ENCODE assay signal across 1 cellular context in the genomic region with DNA sequence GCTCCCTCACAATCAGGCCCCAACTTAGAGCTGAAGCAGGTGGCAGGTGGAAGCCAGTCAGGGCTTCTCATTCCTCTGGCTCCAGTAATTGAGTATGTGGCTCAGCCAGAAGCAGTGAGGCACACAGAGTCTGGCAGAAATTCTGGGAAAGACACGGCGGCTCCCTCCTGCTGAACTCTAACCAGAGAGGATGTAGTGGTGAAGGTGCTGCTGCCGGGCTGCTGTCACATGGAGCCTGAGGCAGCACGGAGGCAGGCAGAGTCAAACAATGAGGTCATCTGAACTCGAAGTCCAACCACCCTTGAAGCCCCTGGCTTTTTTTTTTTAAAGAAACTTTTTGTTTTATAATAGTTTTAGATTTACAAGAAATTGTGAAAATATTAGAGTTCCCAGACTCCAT.
TF ChIP-seq lines count a peak whose summit lies in the region.

No MANE protein-coding gene starts in this region.

TF ChIP-seq in HepG2, 621 proteins besides CTCF, POLR2A, EP300 and RAD21 (continued from another document and continues in another):
- TF ChIP-seq, protein P1, sequence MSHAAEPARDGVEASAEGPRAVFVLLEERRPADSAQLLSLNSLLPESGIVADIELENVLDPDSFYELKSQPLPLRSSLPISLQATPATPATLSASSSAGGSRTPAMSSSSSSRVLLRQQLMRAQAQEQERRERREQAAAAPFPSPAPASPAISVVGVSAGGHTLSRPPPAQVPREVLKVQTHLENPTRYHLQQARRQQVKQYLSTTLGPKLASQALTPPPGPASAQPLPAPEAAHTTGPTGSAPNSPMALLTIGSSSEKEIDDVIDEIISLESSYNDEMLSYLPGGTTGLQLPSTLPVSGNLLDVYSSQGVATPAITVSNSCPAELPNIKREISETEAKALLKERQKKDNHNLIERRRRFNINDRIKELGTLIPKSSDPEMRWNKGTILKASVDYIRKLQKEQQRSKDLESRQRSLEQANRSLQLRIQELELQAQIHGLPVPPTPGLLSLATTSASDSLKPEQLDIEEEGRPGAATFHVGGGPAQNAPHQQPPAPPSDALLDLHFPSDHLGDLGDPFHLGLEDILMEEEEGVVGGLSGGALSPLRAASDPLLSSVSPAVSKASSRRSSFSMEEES (CRISPR knock-in tag; IDR thresholded peaks at IDR 0.05): peak; percentile 86
- TF ChIP-seq NFRKB (IDR thresholded peaks at IDR 0.05): no peak
- no peak for TF ChIP-seq TGIF2 (CRISPR knock-in tag; IDR thresholded peaks at IDR 0.05)
- no peak for TF ChIP-seq STAG1 (CRISPR knock-in tag; IDR thresholded peaks at IDR 0.05)
- no peak for TF ChIP-seq ATM (IDR thresholded peaks at IDR 0.05; ENCODE audit: borderline replicate concordance)
- TF ChIP-seq PHF5A (CRISPR knock-in tag; IDR thresholded peaks at IDR 0.05; ENCODE audit: low read depth, unreplicated experiment): no peak
- TF ChIP-seq ZNF264 (CRISPR knock-in tag; IDR thresholded peaks at IDR 0.05): no peak
- no peak for TF ChIP-seq POLR2AphosphoS5 (IDR thresholded peaks at IDR 0.05; ENCODE audit: low read depth, low read length)
- no peak for TF ChIP-seq DNMT3B (CRISPR knock-in tag; conservative IDR thresholded peaks at IDR 0.05)
- TF ChIP-seq, protein P2, sequence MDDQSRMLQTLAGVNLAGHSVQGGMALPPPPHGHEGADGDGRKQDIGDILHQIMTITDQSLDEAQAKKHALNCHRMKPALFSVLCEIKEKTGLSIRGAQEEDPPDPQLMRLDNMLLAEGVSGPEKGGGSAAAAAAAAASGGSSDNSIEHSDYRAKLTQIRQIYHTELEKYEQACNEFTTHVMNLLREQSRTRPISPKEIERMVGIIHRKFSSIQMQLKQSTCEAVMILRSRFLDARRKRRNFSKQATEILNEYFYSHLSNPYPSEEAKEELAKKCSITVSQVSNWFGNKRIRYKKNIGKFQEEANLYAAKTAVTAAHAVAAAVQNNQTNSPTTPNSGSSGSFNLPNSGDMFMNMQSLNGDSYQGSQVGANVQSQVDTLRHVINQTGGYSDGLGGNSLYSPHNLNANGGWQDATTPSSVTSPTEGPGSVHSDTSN (CRISPR knock-in tag; IDR thresholded peaks at IDR 0.05; ENCODE audit: borderline replicate concordance): no peak
- peak; percentile 74 for TF ChIP-seq ARNTL (CRISPR knock-in tag; IDR thresholded peaks at IDR 0.05)
- TF ChIP-seq MTA1 (CRISPR knock-in tag; IDR thresholded peaks at IDR 0.05; ENCODE audit: borderline replicate concordance): 0 out of 2 replicates have a peak, but pooled peaks have one; percentile 49
- TF ChIP-seq MAFF (IDR thresholded peaks at IDR 0.05; ENCODE audit: low read depth, low read length): no peak
- 0 out of 2 replicates have a peak, but pooled peaks have one; percentile 46 for TF ChIP-seq KMT2A (CRISPR knock-in tag; IDR thresholded peaks at IDR 0.05)
- TF ChIP-seq PHF8 (CRISPR knock-in tag; IDR thresholded peaks at IDR 0.05): no peak
- TF ChIP-seq SALL2 (CRISPR knock-in tag; IDR thresholded peaks at IDR 0.05): peak; percentile 18; the same call in 1 of the 2 replicates
- TF ChIP-seq GZF1 (CRISPR knock-in tag; IDR thresholded peaks at IDR 0.05): no peak
- TF ChIP-seq SOX5 (CRISPR knock-in tag; IDR thresholded peaks at IDR 0.05; ENCODE audit: borderline replicate concordance): peak; percentile 45; the same call in 1 of the 2 replicates
- peak; percentile 56; the same call in 1 of the 2 replicates for TF ChIP-seq NFKB2 (CRISPR knock-in tag; IDR thresholded peaks at IDR 0.05; ENCODE audit: borderline replicate concordance)
- no peak for TF ChIP-seq ZNF17 (CRISPR knock-in tag; IDR thresholded peaks at IDR 0.05)
- TF ChIP-seq, protein P3, sequence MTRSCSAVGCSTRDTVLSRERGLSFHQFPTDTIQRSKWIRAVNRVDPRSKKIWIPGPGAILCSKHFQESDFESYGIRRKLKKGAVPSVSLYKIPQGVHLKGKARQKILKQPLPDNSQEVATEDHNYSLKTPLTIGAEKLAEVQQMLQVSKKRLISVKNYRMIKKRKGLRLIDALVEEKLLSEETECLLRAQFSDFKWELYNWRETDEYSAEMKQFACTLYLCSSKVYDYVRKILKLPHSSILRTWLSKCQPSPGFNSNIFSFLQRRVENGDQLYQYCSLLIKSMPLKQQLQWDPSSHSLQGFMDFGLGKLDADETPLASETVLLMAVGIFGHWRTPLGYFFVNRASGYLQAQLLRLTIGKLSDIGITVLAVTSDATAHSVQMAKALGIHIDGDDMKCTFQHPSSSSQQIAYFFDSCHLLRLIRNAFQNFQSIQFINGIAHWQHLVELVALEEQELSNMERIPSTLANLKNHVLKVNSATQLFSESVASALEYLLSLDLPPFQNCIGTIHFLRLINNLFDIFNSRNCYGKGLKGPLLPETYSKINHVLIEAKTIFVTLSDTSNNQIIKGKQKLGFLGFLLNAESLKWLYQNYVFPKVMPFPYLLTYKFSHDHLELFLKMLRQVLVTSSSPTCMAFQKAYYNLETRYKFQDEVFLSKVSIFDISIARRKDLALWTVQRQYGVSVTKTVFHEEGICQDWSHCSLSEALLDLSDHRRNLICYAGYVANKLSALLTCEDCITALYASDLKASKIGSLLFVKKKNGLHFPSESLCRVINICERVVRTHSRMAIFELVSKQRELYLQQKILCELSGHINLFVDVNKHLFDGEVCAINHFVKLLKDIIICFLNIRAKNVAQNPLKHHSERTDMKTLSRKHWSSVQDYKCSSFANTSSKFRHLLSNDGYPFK (CRISPR knock-in tag; IDR thresholded peaks at IDR 0.05; ENCODE audit: borderline replicate concordance): peak; percentile 52; the same call in 1 of the 2 replicates
- TF ChIP-seq ZNF205 (CRISPR knock-in tag; IDR thresholded peaks at IDR 0.05): no peak
- TF ChIP-seq RBM22 (optimal IDR thresholded peaks at IDR 0.05; ENCODE audit: low read length): no peak
- TF ChIP-seq, protein P4, sequence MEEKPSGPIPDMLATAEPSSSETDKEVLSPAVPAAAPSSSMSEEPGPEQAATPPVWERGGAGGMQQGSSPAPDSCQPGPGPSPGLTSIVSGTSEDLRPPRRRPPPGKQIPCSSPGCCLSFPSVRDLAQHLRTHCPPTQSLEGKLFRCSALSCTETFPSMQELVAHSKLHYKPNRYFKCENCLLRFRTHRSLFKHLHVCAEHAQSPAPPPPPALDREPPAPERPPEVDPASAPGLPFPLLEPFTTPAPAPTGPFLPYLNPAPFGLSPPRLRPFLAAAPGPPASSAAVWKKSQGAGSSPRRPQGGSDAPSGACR (CRISPR knock-in tag; IDR thresholded peaks at IDR 0.05): peak; percentile 53; the same call in 1 of the 2 replicates
- TF ChIP-seq ZNF354B (CRISPR knock-in tag; IDR thresholded peaks at IDR 0.05): no peak
- peak; percentile 57; the same call in 2 of the 3 replicates for TF ChIP-seq MXI1 (IDR thresholded peaks at IDR 0.05; ENCODE audit: borderline replicate concordance, low read depth, low read length)
- TF ChIP-seq, protein P5, sequence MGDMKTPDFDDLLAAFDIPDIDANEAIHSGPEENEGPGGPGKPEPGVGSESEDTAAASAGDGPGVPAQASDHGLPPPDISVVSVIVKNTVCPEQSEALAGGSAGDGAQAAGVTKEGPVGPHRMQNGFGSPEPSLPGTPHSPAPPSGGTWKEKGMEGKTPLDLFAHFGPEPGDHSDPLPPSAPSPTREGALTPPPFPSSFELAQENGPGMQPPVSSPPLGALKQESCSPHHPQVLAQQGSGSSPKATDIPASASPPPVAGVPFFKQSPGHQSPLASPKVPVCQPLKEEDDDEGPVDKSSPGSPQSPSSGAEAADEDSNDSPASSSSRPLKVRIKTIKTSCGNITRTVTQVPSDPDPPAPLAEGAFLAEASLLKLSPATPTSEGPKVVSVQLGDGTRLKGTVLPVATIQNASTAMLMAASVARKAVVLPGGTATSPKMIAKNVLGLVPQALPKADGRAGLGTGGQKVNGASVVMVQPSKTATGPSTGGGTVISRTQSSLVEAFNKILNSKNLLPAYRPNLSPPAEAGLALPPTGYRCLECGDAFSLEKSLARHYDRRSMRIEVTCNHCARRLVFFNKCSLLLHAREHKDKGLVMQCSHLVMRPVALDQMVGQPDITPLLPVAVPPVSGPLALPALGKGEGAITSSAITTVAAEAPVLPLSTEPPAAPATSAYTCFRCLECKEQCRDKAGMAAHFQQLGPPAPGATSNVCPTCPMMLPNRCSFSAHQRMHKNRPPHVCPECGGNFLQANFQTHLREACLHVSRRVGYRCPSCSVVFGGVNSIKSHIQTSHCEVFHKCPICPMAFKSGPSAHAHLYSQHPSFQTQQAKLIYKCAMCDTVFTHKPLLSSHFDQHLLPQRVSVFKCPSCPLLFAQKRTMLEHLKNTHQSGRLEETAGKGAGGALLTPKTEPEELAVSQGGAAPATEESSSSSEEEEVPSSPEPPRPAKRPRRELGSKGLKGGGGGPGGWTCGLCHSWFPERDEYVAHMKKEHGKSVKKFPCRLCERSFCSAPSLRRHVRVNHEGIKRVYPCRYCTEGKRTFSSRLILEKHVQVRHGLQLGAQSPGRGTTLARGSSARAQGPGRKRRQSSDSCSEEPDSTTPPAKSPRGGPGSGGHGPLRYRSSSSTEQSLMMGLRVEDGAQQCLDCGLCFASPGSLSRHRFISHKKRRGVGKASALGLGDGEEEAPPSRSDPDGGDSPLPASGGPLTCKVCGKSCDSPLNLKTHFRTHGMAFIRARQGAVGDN (CRISPR knock-in tag; IDR thresholded peaks at IDR 0.05): peak; percentile 86
- TF ChIP-seq RXRB (CRISPR knock-in tag; IDR thresholded peaks at IDR 0.05; ENCODE audit: borderline replicate concordance): peak; percentile 54; the same call in 1 of the 2 replicates
- TF ChIP-seq RBAK (CRISPR knock-in tag; IDR thresholded peaks at IDR 0.05): no peak
- no peak for TF ChIP-seq ZNF367 (CRISPR knock-in tag; IDR thresholded peaks at IDR 0.05; ENCODE audit: borderline replicate concordance)
- TF ChIP-seq, protein P6, sequence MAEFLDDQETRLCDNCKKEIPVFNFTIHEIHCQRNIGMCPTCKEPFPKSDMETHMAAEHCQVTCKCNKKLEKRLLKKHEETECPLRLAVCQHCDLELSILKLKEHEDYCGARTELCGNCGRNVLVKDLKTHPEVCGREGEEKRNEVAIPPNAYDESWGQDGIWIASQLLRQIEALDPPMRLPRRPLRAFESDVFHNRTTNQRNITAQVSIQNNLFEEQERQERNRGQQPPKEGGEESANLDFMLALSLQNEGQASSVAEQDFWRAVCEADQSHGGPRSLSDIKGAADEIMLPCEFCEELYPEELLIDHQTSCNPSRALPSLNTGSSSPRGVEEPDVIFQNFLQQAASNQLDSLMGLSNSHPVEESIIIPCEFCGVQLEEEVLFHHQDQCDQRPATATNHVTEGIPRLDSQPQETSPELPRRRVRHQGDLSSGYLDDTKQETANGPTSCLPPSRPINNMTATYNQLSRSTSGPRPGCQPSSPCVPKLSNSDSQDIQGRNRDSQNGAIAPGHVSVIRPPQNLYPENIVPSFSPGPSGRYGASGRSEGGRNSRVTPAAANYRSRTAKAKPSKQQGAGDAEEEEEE (CRISPR knock-in tag; IDR thresholded peaks at IDR 0.05; ENCODE audit: borderline replicate concordance): no peak
- TF ChIP-seq NR2F1 (CRISPR knock-in tag; IDR thresholded peaks at IDR 0.05): no peak
- 0 out of 2 replicates have a peak, but pooled peaks have one; percentile 28 for TF ChIP-seq ZSCAN31 (CRISPR knock-in tag; IDR thresholded peaks at IDR 0.05; ENCODE audit: low read depth)
- no peak for TF ChIP-seq KLF13 (CRISPR knock-in tag; IDR thresholded peaks at IDR 0.05)
- peak; percentile 57; the same call in 1 of the 2 replicates for TF ChIP-seq ZNF792 (CRISPR knock-in tag; IDR thresholded peaks at IDR 0.05)
- no peak for TF ChIP-seq ZKSCAN1 (IDR thresholded peaks at IDR 0.05; ENCODE audit: low read length)
- TF ChIP-seq ZNF451 (CRISPR knock-in tag; IDR thresholded peaks at IDR 0.05): no peak
- no peak for TF ChIP-seq NRL (CRISPR knock-in tag; IDR thresholded peaks at IDR 0.05; ENCODE audit: borderline replicate concordance)
- TF ChIP-seq ZMAT3 (CRISPR knock-in tag; conservative IDR thresholded peaks at IDR 0.05): no peak
- peak; percentile 50; the same call in 1 of the 2 replicates for TF ChIP-seq HNF4G (IDR thresholded peaks at IDR 0.05; ENCODE audit: borderline replicate concordance, low read depth, low read length)
- TF ChIP-seq HNF4G (CRISPR knock-in tag; IDR thresholded peaks at IDR 0.05; ENCODE audit: borderline replicate concordance, low read depth): no peak
- no peak for TF ChIP-seq ZNF703 (CRISPR knock-in tag; IDR thresholded peaks at IDR 0.05; ENCODE audit: borderline replicate concordance)
- TF ChIP-seq, protein P7, sequence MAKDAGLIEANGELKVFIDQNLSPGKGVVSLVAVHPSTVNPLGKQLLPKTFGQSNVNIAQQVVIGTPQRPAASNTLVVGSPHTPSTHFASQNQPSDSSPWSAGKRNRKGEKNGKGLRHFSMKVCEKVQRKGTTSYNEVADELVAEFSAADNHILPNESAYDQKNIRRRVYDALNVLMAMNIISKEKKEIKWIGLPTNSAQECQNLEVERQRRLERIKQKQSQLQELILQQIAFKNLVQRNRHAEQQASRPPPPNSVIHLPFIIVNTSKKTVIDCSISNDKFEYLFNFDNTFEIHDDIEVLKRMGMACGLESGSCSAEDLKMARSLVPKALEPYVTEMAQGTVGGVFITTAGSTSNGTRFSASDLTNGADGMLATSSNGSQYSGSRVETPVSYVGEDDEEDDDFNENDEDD (CRISPR knock-in tag; IDR thresholded peaks at IDR 0.05; ENCODE audit: borderline replicate concordance): peak; percentile 77; the same call in 1 of the 2 replicates
- TF ChIP-seq ZC3H4 (CRISPR knock-in tag; IDR thresholded peaks at IDR 0.05; ENCODE audit: borderline replicate concordance): no peak
- no peak for TF ChIP-seq ZNF33A (CRISPR knock-in tag; IDR thresholded peaks at IDR 0.05; ENCODE audit: borderline replicate concordance)
- no peak for TF ChIP-seq ZNF143 (CRISPR knock-in tag; IDR thresholded peaks at IDR 0.05)
- TF ChIP-seq FOXC1 (CRISPR knock-in tag; IDR thresholded peaks at IDR 0.05; ENCODE audit: borderline replicate concordance): no peak
- TF ChIP-seq NCOR1 (IDR thresholded peaks at IDR 0.05; ENCODE audit: borderline replicate concordance, low read length): no peak
